ENCODE assay signal across 18 cellular contexts in the genomic region with DNA sequence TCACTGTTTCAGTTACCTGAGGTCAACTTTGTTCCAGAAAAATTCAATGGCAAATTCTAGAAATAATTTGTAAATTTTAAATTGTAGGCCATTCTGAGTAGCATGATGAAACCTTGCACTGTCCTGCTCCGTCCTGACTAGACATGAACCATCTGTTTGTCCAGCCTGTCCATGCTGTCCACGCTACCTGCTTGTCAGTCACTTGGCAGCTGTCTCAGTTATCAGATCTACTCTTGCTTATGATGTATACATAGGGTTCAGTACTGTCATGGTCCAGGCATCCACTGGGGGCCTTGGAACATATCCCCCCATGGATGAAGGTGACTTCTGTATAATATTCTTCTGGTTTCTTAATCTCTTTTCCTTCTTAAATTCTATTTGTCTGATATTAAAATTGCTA. TPM values are rescaled to one million over a fixed set of nuclear protein-coding genes. Genes with fewer than 3 reads are reported as not detected.
DNase-seq lines count a peak whose midpoint lies in the region; ATAC-seq and TF ChIP-seq lines count a peak whose summit lies in the region.
"Had no signal": no experiment of that assay in that cellular context is flagged by ENCODE, and none has a peak within 500 bp of the region (broad histone marks: within the 10 kb centered on the region; RNA-seq: fewer than 3 reads in every experiment).

No MANE protein-coding gene starts in this region.

- H3K4me3 ChIP-seq in hepatocyte, result no peak overlapping the region
- H3K4me3 ChIP-seq: A549, BLaER1, GM23248, HAP-1 had no signal

- peaks cover 4% of the 10 kb centered on the region for H4K20me1 ChIP-seq in hepatocyte (ENCODE audit: insufficient read depth, poor library complexity, severe bottlenecking)

- POLR2A ChIA-PET in activated CD8-positive, alpha-beta T cell treated with anti-CD3 and anti-CD28 coated beads, Interleukin-2, amount 10 ng/mL, durations not matched to agents 7 days and 5 days (lab: Charles Lee), result interaction anchor here (1.1 kb wide), 1 partner anchor 15 kb away, joined by 4 read pairs; no protein-coding TSS in a partner anchor
- POLR2A ChIA-PET in activated CD8-positive, alpha-beta T cell treated with anti-CD3 and anti-CD28 coated beads for 36 hours (lab: Charles Lee), result no interaction called here

- H2AFZ ChIP-seq in hepatocyte, result no peak overlapping the region
- H2AFZ ChIP-seq: GM23248 had no signal

- TF ChIP-seq CTCF in activated CD8-positive, alpha-beta T cell treated with anti-CD3 and anti-CD28 coated beads for 36 hours (IDR thresholded peaks at IDR 0.05), result no peak
- no peak for TF ChIP-seq CTCF in hepatocyte (IDR thresholded peaks at IDR 0.05; ENCODE audit: poor library complexity)

- WGBS in hepatocyte (ENCODE audit: low lambda C conversion rate, missing lambda C conversion rate), result 88% methylated on average over 2 of the region's 2 CpGs

- H3K27me3 ChIP-seq in hepatocyte, result no peaks in the 10 kb centered on the region
- H3K27me3 ChIP-seq: BLaER1 had no signal

- CTCF ChIA-PET in activated CD8-positive, alpha-beta T cell treated with anti-CD3 and anti-CD28 coated beads, Interleukin-2, amount 10 ng/mL, durations not matched to agents 7 days and 5 days (lab: Charles Lee), result interaction anchor here (1.1 to 1.6 kb wide), 4 partner anchors 15 to 142 kb away, joined by 3 to 4 read pairs (median 3); no protein-coding TSS in a partner anchor
- CTCF ChIA-PET in activated CD8-positive, alpha-beta T cell treated with anti-CD3 and anti-CD28 coated beads for 36 hours (lab: Charles Lee), result interaction anchor here (1.0 to 1.9 kb wide), 3 partner anchors 57 to 142 kb away, joined by 3 to 7 read pairs (median 4); no protein-coding TSS in a partner anchor

- H3K27ac ChIP-seq in hepatocyte, result peak overlapping the region; percentile 15
- H3K27ac ChIP-seq: 22Rv1, A549, BLaER1, GM23248 had no signal

- peaks cover 47% of the 10 kb centered on the region for H3K4me1 Mint-ChIP-seq in activated CD8-positive, alpha-beta T cell treated with anti-CD3 and anti-CD28 coated beads, Interleukin-2, amount 10 ng/mL, durations not matched to agents 7 days and 5 days (ENCODE audit: low read depth)
- H3K4me1 Mint-ChIP-seq in activated CD8-positive, alpha-beta T cell treated with anti-CD3 and anti-CD28 coated beads for 36 hours (ENCODE audit: low read depth), result peaks cover 28% of the 10 kb centered on the region
- peaks cover 44% of the 10 kb centered on the region for H3K4me1 Mint-ChIP-seq in activated naive CD8-positive, alpha-beta T cell treated with anti-CD3 and anti-CD28 coated beads, Interleukin-2, amount 50 U/mL, for 24 hours
- H3K4me1 Mint-ChIP-seq in stimulated activated memory B cell treated with anti-CD40 and anti-IgM and Interleukin-4, amounts not matched to agents 10 μg/mL and 1 μg/mL and 100 μg/mL, for 72 hours, result peaks cover 7% of the 10 kb centered on the region
- H3K4me1 Mint-ChIP-seq: IgD-negative memory B cell had no signal

- H3K36me3 Mint-ChIP-seq in activated CD8-positive, alpha-beta T cell treated with anti-CD3 and anti-CD28 coated beads, Interleukin-2, amount 10 ng/mL, durations not matched to agents 7 days and 5 days (ENCODE audit: low read depth), result peaks cover 15% of the 10 kb centered on the region
- H3K36me3 Mint-ChIP-seq in activated CD8-positive, alpha-beta T cell treated with anti-CD3 and anti-CD28 coated beads for 36 hours (ENCODE audit: low read depth), result peaks cover 1% of the 10 kb centered on the region
- peaks cover 3% of the 10 kb centered on the region for H3K36me3 Mint-ChIP-seq in activated naive CD8-positive, alpha-beta T cell treated with anti-CD3 and anti-CD28 coated beads, Interleukin-2, amount 50 U/mL, for 24 hours (ENCODE audit: low read depth)
- no peaks in the 10 kb centered on the region for H3K36me3 Mint-ChIP-seq in stimulated activated memory B cell treated with anti-CD40 and anti-IgM and Interleukin-4, amounts not matched to agents 10 μg/mL and 1 μg/mL and 100 μg/mL, for 72 hours
- H3K36me3 Mint-ChIP-seq: CD14-positive monocyte; CD4-positive, alpha-beta memory T cell had no signal

- H3K27me3 Mint-ChIP-seq in activated CD8-positive, alpha-beta T cell treated with anti-CD3 and anti-CD28 coated beads, Interleukin-2, amount 10 ng/mL, durations not matched to agents 7 days and 5 days (ENCODE audit: low read depth), result no peaks in the 10 kb centered on the region
- no peaks in the 10 kb centered on the region for H3K27me3 Mint-ChIP-seq in activated CD8-positive, alpha-beta T cell treated with anti-CD3 and anti-CD28 coated beads for 36 hours
- H3K27me3 Mint-ChIP-seq in activated naive CD8-positive, alpha-beta T cell treated with anti-CD3 and anti-CD28 coated beads, Interleukin-2, amount 50 U/mL, for 24 hours, result no peaks in the 10 kb centered on the region
- H3K27me3 Mint-ChIP-seq in stimulated activated memory B cell treated with anti-CD40 and anti-IgM and Interleukin-4, amounts not matched to agents 10 μg/mL and 1 μg/mL and 100 μg/mL, for 72 hours, result no peaks in the 10 kb centered on the region
- H3K27me3 Mint-ChIP-seq: CD4-positive, alpha-beta memory T cell; IgD-negative memory B cell had no signal

- H3K27ac Mint-ChIP-seq in activated CD8-positive, alpha-beta T cell treated with anti-CD3 and anti-CD28 coated beads, Interleukin-2, amount 10 ng/mL, durations not matched to agents 7 days and 5 days, result peak overlapping the region; percentile 2
- no peak overlapping the region for H3K27ac Mint-ChIP-seq in activated CD8-positive, alpha-beta T cell treated with anti-CD3 and anti-CD28 coated beads for 36 hours
- peak overlapping the region; percentile 21 for H3K27ac Mint-ChIP-seq in activated naive CD8-positive, alpha-beta T cell treated with anti-CD3 and anti-CD28 coated beads, Interleukin-2, amount 50 U/mL, for 24 hours
- H3K27ac Mint-ChIP-seq in stimulated activated memory B cell treated with anti-CD40 and anti-IgM and Interleukin-4, amounts not matched to agents 10 μg/mL and 1 μg/mL and 100 μg/mL, for 72 hours, result no peak overlapping the region
- H3K27ac Mint-ChIP-seq: CD14-positive monocyte, IgD-negative memory B cell had no signal

- H3K36me3 ChIP-seq in hepatocyte (replicated peaks; ENCODE audit: insufficient read depth, low read depth), result no peaks in the 10 kb centered on the region
- H3K36me3 ChIP-seq: HAP-1 had no signal

- H3K4me1 ChIP-seq in hepatocyte (ENCODE audit: insufficient read depth), result peaks cover 12% of the 10 kb centered on the region
- H3K4me1 ChIP-seq: HAP-1 had no signal

- H3K4me2 ChIP-seq in hepatocyte, result no peak overlapping the region
- H3K4me2 ChIP-seq: A549, BLaER1 had no signal

- H3K9me2 ChIP-seq in hepatocyte (replicated peaks; ENCODE audit: insufficient read depth), result no peaks in the 10 kb centered on the region

- no peaks in the 10 kb centered on the region for H3K9me3 Mint-ChIP-seq in activated CD8-positive, alpha-beta T cell treated with anti-CD3 and anti-CD28 coated beads, Interleukin-2, amount 10 ng/mL, durations not matched to agents 7 days and 5 days (ENCODE audit: insufficient read depth)
- H3K9me3 Mint-ChIP-seq in activated CD8-positive, alpha-beta T cell treated with anti-CD3 and anti-CD28 coated beads for 36 hours, result no peaks in the 10 kb centered on the region
- no peaks in the 10 kb centered on the region for H3K9me3 Mint-ChIP-seq in activated naive CD8-positive, alpha-beta T cell treated with anti-CD3 and anti-CD28 coated beads, Interleukin-2, amount 50 U/mL, for 24 hours
- H3K9me3 Mint-ChIP-seq in stimulated activated memory B cell treated with anti-CD40 and anti-IgM and Interleukin-4, amounts not matched to agents 10 μg/mL and 1 μg/mL and 100 μg/mL, for 72 hours, result no peaks in the 10 kb centered on the region
- H3K9me3 Mint-ChIP-seq: IgD-negative memory B cell had no signal

- peaks cover 88% of the 10 kb centered on the region for H3K79me2 ChIP-seq in hepatocyte

- H3K4me3 Mint-ChIP-seq in activated CD8-positive, alpha-beta T cell treated with anti-CD3 and anti-CD28 coated beads, Interleukin-2, amount 10 ng/mL, durations not matched to agents 7 days and 5 days, result no peak overlapping the region
- no peak overlapping the region for H3K4me3 Mint-ChIP-seq in activated CD8-positive, alpha-beta T cell treated with anti-CD3 and anti-CD28 coated beads for 36 hours
- no peak overlapping the region for H3K4me3 Mint-ChIP-seq in activated naive CD8-positive, alpha-beta T cell treated with anti-CD3 and anti-CD28 coated beads, Interleukin-2, amount 50 U/mL, for 24 hours
- H3K4me3 Mint-ChIP-seq in stimulated activated memory B cell treated with anti-CD40 and anti-IgM and Interleukin-4, amounts not matched to agents 10 μg/mL and 1 μg/mL and 100 μg/mL, for 72 hours, result no peak overlapping the region
- H3K4me3 Mint-ChIP-seq: CD14-positive monocyte; CD4-positive, alpha-beta memory T cell; IgD-negative memory B cell had no signal

- intact Hi-C loops in activated CD8-positive, alpha-beta T cell treated with anti-CD3 and anti-CD28 coated beads for 36 hours (cut with micrococcal nuclease), result no loop called here

- DNase-seq in activated CD8-positive, alpha-beta T cell treated with anti-CD3 and anti-CD28 coated beads, Interleukin-2, amount 10 ng/mL, durations not matched to agents 7 days and 5 days, result no peak
- DNase-seq in activated CD8-positive, alpha-beta T cell treated with anti-CD3 and anti-CD28 coated beads for 36 hours, result no peak
- DNase-seq in activated naive CD8-positive, alpha-beta T cell treated with anti-CD3 and anti-CD28 coated beads, Interleukin-2, amount 50 U/mL, for 24 hours, result no peak
- DNase-seq in hepatocyte (ENCODE audit: low spot score) (no peak), SIG-M5 (lab: John Stamatoyannopoulos, UW) (no peak), nucleus accumbens (lab: John Stamatoyannopoulos, UW) (no peak)
- DNase-seq: CD4-positive, alpha-beta memory T cell; DMS79 treated with DMSO at 0.1 percent for 48 hours; GF-D8; GM23248 had no signal

- H3K9me3 ChIP-seq in hepatocyte (ENCODE audit: low read depth), result no peaks in the 10 kb centered on the region
- H3K9me3 ChIP-seq: A549, HAP-1 had no signal

- no peak for ATAC-seq in activated CD8-positive, alpha-beta T cell treated with anti-CD3 and anti-CD28 coated beads, Interleukin-2, amount 10 ng/mL, durations not matched to agents 7 days and 5 days
- ATAC-seq in activated CD8-positive, alpha-beta T cell treated with anti-CD3 and anti-CD28 coated beads for 36 hours, result no peak
- no peak for ATAC-seq in activated naive CD8-positive, alpha-beta T cell treated with anti-CD3 and anti-CD28 coated beads, Interleukin-2, amount 50 U/mL, for 24 hours
- no peak for ATAC-seq in stimulated activated memory B cell treated with anti-CD40 and anti-IgM and Interleukin-4, amounts not matched to agents 10 μg/mL and 1 μg/mL and 100 μg/mL, for 72 hours
- ATAC-seq: A549, HepG2 had no signal

RNA-seq across cellular contexts. Expression of a gene that starts 14.1 kb away (rescaled TPM):
- 100 to 1,000 TPM; 863 to 926 TPM for total RNA-seq in activated CD8-positive, alpha-beta T cell treated with anti-CD3 and anti-CD28 coated beads, Interleukin-2, amount 10 ng/mL, durations not matched to agents 7 days and 5 days
- 100 to 1,000 TPM; 340 to 351 TPM for total RNA-seq in activated CD8-positive, alpha-beta T cell treated with anti-CD3 and anti-CD28 coated beads for 36 hours
- total RNA-seq in hepatocyte, result 43.4 and 60.5 TPM in 2 replicates
- 77.2 and 103 TPM in 2 replicates for polyA plus RNA-seq in hepatocyte

Comparison
In these comparisons a context has a peak if more than half of its experiments do, and no peak if none do; other contexts are left out.
1. H3K27ac Mint-ChIP-seq: peak in activated CD8-positive, alpha-beta T cell treated with anti-CD3 and anti-CD28 coated beads, Interleukin-2, amount 10 ng/mL, durations not matched to agents 7 days and 5 days (single experiment) and activated naive CD8-positive, alpha-beta T cell treated with anti-CD3 and anti-CD28 coated beads, Interleukin-2, amount 50 U/mL, for 24 hours (single experiment); none in activated CD8-positive, alpha-beta T cell treated with anti-CD3 and anti-CD28 coated beads for 36 hours (single experiment) and stimulated activated memory B cell treated with anti-CD40 and anti-IgM and Interleukin-4, amounts not matched to agents 10 μg/mL and 1 μg/mL and 100 μg/mL, for 72 hours (single experiment).